14 cellular contexts compared by ENCODE assay signal in the genomic region with DNA sequence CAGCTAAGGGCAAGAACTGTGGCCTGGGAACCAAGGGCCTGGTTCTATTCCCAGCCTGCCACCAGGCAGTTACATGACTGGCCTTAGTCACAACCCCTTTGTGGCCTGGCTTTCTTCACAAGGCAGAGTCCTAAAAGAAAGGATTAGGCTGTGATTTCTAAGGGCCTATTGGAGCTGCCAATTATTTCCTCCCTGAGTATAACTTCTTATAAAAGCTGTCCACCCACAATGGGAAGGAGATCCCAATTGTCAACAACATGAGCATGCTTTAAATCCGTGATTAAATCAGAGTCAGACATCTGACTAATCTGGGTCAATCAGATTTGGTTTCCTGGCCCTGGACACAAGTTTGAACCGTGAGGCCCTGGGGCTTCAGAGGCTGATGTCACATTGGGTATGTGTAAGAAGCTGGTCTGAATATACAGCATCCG.
DNase-seq lines count a peak whose midpoint lies in the region; ATAC-seq and TF ChIP-seq lines count a peak whose summit lies in the region.
"Had no signal": no experiment of that assay in that cellular context is flagged by ENCODE, and none has a peak within 500 bp of the region (broad histone marks: within the 10 kb centered on the region; RNA-seq: fewer than 3 reads in every experiment).

No MANE protein-coding gene starts in this region.

- H3K36me3 ChIP-seq in BJ (ENCODE audit: control insufficient read depth, insufficient read depth, low read length) (no peaks in the 10 kb centered on the region), neuronal stem cell (replicated peaks in 1 of 2; ENCODE audit: control insufficient read depth in 2 of 2, insufficient read depth in 2 of 2, low read length in 2 of 2) (no peaks in the 10 kb centered on the region), lower lobe of right lung (no peaks in the 10 kb centered on the region)

- peak; percentile 50 for DNase-seq in BJ (ENCODE audit: low read depth)
- peak; percentile 84 for DNase-seq in NCI-H82 (lab: John Stamatoyannopoulos, UW)
- DNase-seq in epithelial cell of prostate (ENCODE audit: low read depth, low spot score): peak; percentile 39
- peak; percentile 60 for DNase-seq in neuronal stem cell (ENCODE audit: low spot score)
- DNase-seq in RPMI8226: no peak
- DNase-seq in lower lobe of right lung: no peak
- DNase-seq: activated CD8-positive, alpha-beta T cell treated with anti-CD3 and anti-CD28 coated beads, Interleukin-2, amount 10 ng/mL, durations not matched to agents 7 days and 5 days; activated naive CD8-positive, alpha-beta T cell treated with anti-CD3 and anti-CD28 coated beads, Interleukin-2, amount 10 ng/mL, durations not matched to agents 7 days and 5 days; CD4-positive, alpha-beta T cell; left cardiac atrium; NCI-H1436; T-helper 1 cell had no signal

- peak overlapping the region; percentile 60 for H3K27ac ChIP-seq in epithelial cell of prostate
- H3K27ac ChIP-seq in neuronal stem cell (replicated peaks; ENCODE audit: low read length): peak overlapping the region; percentile 91
- H3K27ac ChIP-seq in lower lobe of right lung: no peak overlapping the region

- H2AFZ ChIP-seq in neuronal stem cell (ENCODE audit: low read length): peak overlapping the region; percentile 55

- no peaks in the 10 kb centered on the region for H3K27me3 Mint-ChIP-seq in stimulated activated memory B cell treated with anti-CD40 and anti-IgM and Interleukin-4, amounts not matched to agents 10 μg/mL and 1 μg/mL and 100 μg/mL, for 72 hours
- H3K27me3 Mint-ChIP-seq: activated naive CD8-positive, alpha-beta T cell treated with anti-CD3 and anti-CD28 coated beads, Interleukin-2, amount 10 ng/mL, durations not matched to agents 7 days and 5 days; CD4-positive, alpha-beta T cell had no signal

- H3K4me1 ChIP-seq in neuronal stem cell (ENCODE audit: control insufficient read depth in 2 of 2, insufficient read depth in 1 of 2, low read depth in 1 of 2, low read length in 2 of 2): peaks cover 0 to 12% of the 10 kb centered on the region in 2 donors
- no peaks in the 10 kb centered on the region for H3K4me1 ChIP-seq in lower lobe of right lung

- no peaks in the 10 kb centered on the region for H3K36me3 Mint-ChIP-seq in stimulated activated memory B cell treated with anti-CD40 and anti-IgM and Interleukin-4, amounts not matched to agents 10 μg/mL and 1 μg/mL and 100 μg/mL, for 72 hours
- H3K36me3 Mint-ChIP-seq: activated naive CD8-positive, alpha-beta T cell treated with anti-CD3 and anti-CD28 coated beads, Interleukin-2, amount 10 ng/mL, durations not matched to agents 7 days and 5 days had no signal

- ATAC-seq in GM18867 (IDR thresholded peaks at IDR 0.05; ENCODE audit: unreplicated experiment) (no peak), lower lobe of right lung (no peak)
- no peak for ATAC-seq in stimulated activated memory B cell treated with anti-CD40 and anti-IgM and Interleukin-4, amounts not matched to agents 10 μg/mL and 1 μg/mL and 100 μg/mL, for 72 hours
- ATAC-seq: activated CD8-positive, alpha-beta T cell treated with anti-CD3 and anti-CD28 coated beads, Interleukin-2, amount 10 ng/mL, durations not matched to agents 7 days and 5 days had no signal

- no peaks in the 10 kb centered on the region for H3K9me3 Mint-ChIP-seq in stimulated activated memory B cell treated with anti-CD40 and anti-IgM and Interleukin-4, amounts not matched to agents 10 μg/mL and 1 μg/mL and 100 μg/mL, for 72 hours
- H3K9me3 Mint-ChIP-seq: activated naive CD8-positive, alpha-beta T cell treated with anti-CD3 and anti-CD28 coated beads, Interleukin-2, amount 10 ng/mL, durations not matched to agents 7 days and 5 days; CD4-positive, alpha-beta T cell had no signal

- no peak overlapping the region for H3K9ac ChIP-seq in neuronal stem cell (ENCODE audit: low read depth, low read length, poor library complexity)

- H3K4me3 Mint-ChIP-seq in stimulated activated memory B cell treated with anti-CD40 and anti-IgM and Interleukin-4, amounts not matched to agents 10 μg/mL and 1 μg/mL and 100 μg/mL, for 72 hours: no peak overlapping the region
- H3K4me3 Mint-ChIP-seq: activated CD8-positive, alpha-beta T cell treated with anti-CD3 and anti-CD28 coated beads, Interleukin-2, amount 10 ng/mL, durations not matched to agents 7 days and 5 days; activated naive CD8-positive, alpha-beta T cell treated with anti-CD3 and anti-CD28 coated beads, Interleukin-2, amount 10 ng/mL, durations not matched to agents 7 days and 5 days; CD4-positive, alpha-beta T cell had no signal

- no peak overlapping the region for H2BK12ac ChIP-seq in neuronal stem cell (ENCODE audit: low read length)

- H3K18ac ChIP-seq in neuronal stem cell (ENCODE audit: low read length): no peak overlapping the region

- H3K4me1 Mint-ChIP-seq in stimulated activated memory B cell treated with anti-CD40 and anti-IgM and Interleukin-4, amounts not matched to agents 10 μg/mL and 1 μg/mL and 100 μg/mL, for 72 hours: peaks cover 6% of the 10 kb centered on the region
- H3K4me1 Mint-ChIP-seq: activated naive CD8-positive, alpha-beta T cell treated with anti-CD3 and anti-CD28 coated beads, Interleukin-2, amount 10 ng/mL, durations not matched to agents 7 days and 5 days had no signal

- H2BK5ac ChIP-seq in neuronal stem cell (ENCODE audit: low read length): no peak overlapping the region

- TF ChIP-seq CTCF in BJ (IDR thresholded peaks at IDR 0.05; ENCODE audit: insufficient read depth, low read depth, low read length) (no peak), lower lobe of right lung (IDR thresholded peaks at IDR 0.05) (no peak)

- CTCF ChIA-PET in BJ (lab: Yijun Ruan, JAX): interaction anchor here (0.6 to 9.3 kb wide), 5 partner anchors 9 to 106 kb away, joined by 3 to 356 read pairs (median 4); no protein-coding TSS in a partner anchor

- H3K4ac ChIP-seq in neuronal stem cell (ENCODE audit: low read length): no peak overlapping the region

- no peak overlapping the region for H4K91ac ChIP-seq in neuronal stem cell (ENCODE audit: low read depth, low read length, poor library complexity)

- POLR2A ChIA-PET in BJ (lab: Charles Lee): no interaction called here

- H3K4me2 ChIP-seq in neuronal stem cell (ENCODE audit: insufficient read depth, low read length, poor library complexity, severe bottlenecking): no peak overlapping the region

- H3K4me3 ChIP-seq in BJ (ENCODE audit: low read depth, low read length) (no peak overlapping the region), neuronal stem cell (ENCODE audit: low read length in 2 of 2) (no peak overlapping the region), lower lobe of right lung (no peak overlapping the region)

- H3K14ac ChIP-seq in neuronal stem cell (ENCODE audit: low read length): no peak overlapping the region

- H4K8ac ChIP-seq in neuronal stem cell (ENCODE audit: low read depth, low read length): no peak overlapping the region

- no peak overlapping the region for H2BK120ac ChIP-seq in neuronal stem cell (ENCODE audit: low read depth, low read length)

- H3K27ac Mint-ChIP-seq in stimulated activated memory B cell treated with anti-CD40 and anti-IgM and Interleukin-4, amounts not matched to agents 10 μg/mL and 1 μg/mL and 100 μg/mL, for 72 hours: no peak overlapping the region
- H3K27ac Mint-ChIP-seq: activated CD8-positive, alpha-beta T cell treated with anti-CD3 and anti-CD28 coated beads, Interleukin-2, amount 10 ng/mL, durations not matched to agents 7 days and 5 days; activated naive CD8-positive, alpha-beta T cell treated with anti-CD3 and anti-CD28 coated beads, Interleukin-2, amount 10 ng/mL, durations not matched to agents 7 days and 5 days; CD4-positive, alpha-beta T cell had no signal

- WGBS in neuronal stem cell (ENCODE audit: extremely low coverage in 2 of 2, insufficient read length in 2 of 2, insufficient replicate concordance in 1 of 2), 2 donors: no CpG with 5 or more reads among the region's 3 CpGs

- H3K9me3 ChIP-seq in neuronal stem cell (replicated peaks in 1 of 2; ENCODE audit: control insufficient read depth in 2 of 2, insufficient read depth in 1 of 2, low read depth in 1 of 2, low read length in 2 of 2) (no peaks in the 10 kb centered on the region), lower lobe of right lung (no peaks in the 10 kb centered on the region)

- H3K79me1 ChIP-seq in neuronal stem cell (ENCODE audit: low read depth, low read length): no peaks in the 10 kb centered on the region

- H2AK5ac ChIP-seq in neuronal stem cell (ENCODE audit: low read depth, low read length): no peak overlapping the region

- H2BK15ac ChIP-seq in neuronal stem cell (ENCODE audit: low read length): no peak overlapping the region

- H3K27me3 ChIP-seq in BJ (ENCODE audit: control insufficient read depth, insufficient read depth, low read length) (no peaks in the 10 kb centered on the region), neuronal stem cell (ENCODE audit: control insufficient read depth in 3 of 3, insufficient read depth in 3 of 3, low read depth in 1 of 3, low read length in 3 of 3) (no peaks in the 10 kb centered on the region), lower lobe of right lung (ENCODE audit: low read depth) (no peaks in the 10 kb centered on the region)

- intact Hi-C loops in lower lobe of right lung (cut with DNase I): no loop called here

- no peak overlapping the region for H3K23ac ChIP-seq in neuronal stem cell (ENCODE audit: low read depth, low read length, poor library complexity)

Comparison
In these comparisons a context has a peak if more than half of its experiments do, and no peak if none do; other contexts are left out.
1. DNase-seq: peak in BJ (single experiment), NCI-H82 (single experiment), epithelial cell of prostate (single experiment) and neuronal stem cell (single experiment); none in RPMI8226 (single experiment) and lower lobe of right lung (single experiment).